Comparison of ENCODE assay signal across 16 cellular contexts in the genomic region with DNA sequence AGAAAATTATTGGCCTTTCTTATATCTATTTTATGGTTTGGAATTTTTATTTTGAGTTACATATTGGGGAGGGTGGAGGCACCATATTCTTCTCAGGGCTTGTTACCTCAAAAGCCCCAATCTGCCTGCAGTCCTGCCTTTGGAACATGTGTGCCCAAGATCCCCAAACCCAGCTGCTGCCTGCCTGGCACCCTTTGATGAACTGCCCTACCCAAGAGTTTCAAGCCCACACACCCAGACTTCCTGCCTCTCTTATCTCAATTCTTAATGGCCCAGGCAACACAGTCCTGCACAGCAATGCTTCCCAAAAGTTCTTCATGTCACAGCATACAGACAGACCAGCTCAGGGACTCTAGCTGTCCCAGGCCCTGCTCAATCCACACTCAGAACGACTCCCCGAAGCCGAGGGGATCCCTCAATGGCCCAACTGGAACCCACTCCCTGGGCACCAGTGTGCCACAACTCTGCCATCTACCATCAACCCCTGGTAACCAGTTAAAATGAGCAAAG. TPM values are rescaled to one million over a fixed set of nuclear protein-coding genes. Genes with fewer than 3 reads are reported as not detected.
A peak's percentile ranks its signal among the peaks of the same experiment; 100 is the strongest.
DNase-seq lines count a peak whose midpoint lies in the region; ATAC-seq, FAIRE-seq and TF ChIP-seq lines count a peak whose summit lies in the region.
"Had no signal": no experiment of that assay in that cellular context is flagged by ENCODE, and none has a peak within 500 bp of the region (broad histone marks: within the 10 kb centered on the region; RNA-seq: fewer than 3 reads in every experiment).

No MANE protein-coding gene starts in this region.

- no peak for FAIRE-seq in urothelium cell line (lab: Jason Lieb, UNC)

- peak overlapping the region; percentile 41; the same call in 1 of the 2 replicates for H3K4me2 ChIP-seq in SK-N-SH

- no peak overlapping the region for H3K27ac ChIP-seq in SK-N-SH (ENCODE audit: low read depth in 2 of 2, low read length in 1 of 2)
- peak overlapping the region in 3 of 5 donors; percentile 43 to 84 (median 54) for H3K27ac ChIP-seq in adrenal gland
- H3K27ac ChIP-seq: C4-2B, prostate gland had no signal

- peak overlapping the region; percentile 72 for H3K27ac Mint-ChIP-seq in nephron progenitor cell
- H3K27ac Mint-ChIP-seq: activated naive CD4-positive, alpha-beta T cell treated with anti-CD3 and anti-CD28 coated beads, Interleukin-2, amount 10 ng/mL, durations not matched to agents 7 days and 5 days had no signal

- peaks cover 0 to 3% of the 10 kb centered on the region in 2 experiments for H3K36me3 ChIP-seq in SK-N-SH (replicated peaks in 1 of 2; ENCODE audit: control insufficient read depth in 1 of 2, insufficient read depth in 2 of 2, low read length in 1 of 2)
- H3K36me3 ChIP-seq in adrenal gland (replicated peaks in 1 of 2) = no peaks in the 10 kb centered on the region
- H3K36me3 ChIP-seq: HAP-1, prostate gland had no signal

- no peaks in the 10 kb centered on the region for H3K9me2 ChIP-seq in SK-N-SH

- no peak for ATAC-seq in SK-N-SH treated with all-trans-retinoic acid at 6 μM for 48 hours
- no peak for ATAC-seq in HG03342 (IDR thresholded peaks at IDR 0.05; ENCODE audit: unreplicated experiment)

- H3K4me1 ChIP-seq in SK-N-SH (ENCODE audit: control insufficient read depth in 1 of 2, insufficient read depth in 2 of 2, low read depth in 1 of 2, low read length in 1 of 2) (peaks cover 9 to 11% of the 10 kb centered on the region in 2 experiments; a peak in 2 of 4 replicates), adrenal gland (replicated peaks in 1 of 2) (no peaks in the 10 kb centered on the region)
- H3K4me1 ChIP-seq: HAP-1 had no signal

- peaks cover 57% of the 10 kb centered on the region for H3K4me1 Mint-ChIP-seq in nephron progenitor cell

- WGBS in SK-N-SH (ENCODE audit: low lambda C conversion rate) = 100% methylated on average over 2 of the region's 3 CpGs
- 78 to 100% (median 84%) methylated on average over 1 to 3 of the region's 3 CpGs for WGBS in adrenal gland, 4 donors

- CTCF ChIA-PET in SK-N-SH (lab: Yijun Ruan, JAX) = no interaction called here

- no peaks in the 10 kb centered on the region for H3F3A ChIP-seq in SK-N-SH (replicated peaks; ENCODE audit: insufficient read depth)

- intact Hi-C loops in adrenal gland (cut with DNase I) = no loop called here

- no peaks in the 10 kb centered on the region for H3K79me2 ChIP-seq in SK-N-SH (ENCODE audit: insufficient read depth)

- TF ChIP-seq RAD21 in SK-N-SH (IDR thresholded peaks at IDR 0.05; ENCODE audit: low read length) = no peak

- H3K4me3 Mint-ChIP-seq in nephron progenitor cell = peak overlapping the region; percentile 9
- H3K4me3 Mint-ChIP-seq: activated naive CD4-positive, alpha-beta T cell treated with anti-CD3 and anti-CD28 coated beads, Interleukin-2, amount 10 ng/mL, durations not matched to agents 7 days and 5 days had no signal

- H3K4me3 ChIP-seq in SK-N-SH (ENCODE audit: low read depth in 2 of 2, low read length in 1 of 2) = no peak overlapping the region
- no peak overlapping the region for H3K4me3 ChIP-seq in adrenal gland
- H3K4me3 ChIP-seq: HAP-1, prostate gland had no signal

- no peak for TF ChIP-seq POLR2A in adrenal gland (IDR thresholded peaks at IDR 0.05)

- no peak for TF ChIP-seq EP300 in SK-N-SH (IDR thresholded peaks at IDR 0.05; ENCODE audit: borderline replicate concordance in 1 of 2, low read depth in 1 of 2, low read length in 1 of 2)

- no peak overlapping the region for H2AFZ ChIP-seq in SK-N-SH (ENCODE audit: low read depth)

- H3K9ac ChIP-seq in SK-N-SH = no peak overlapping the region

- H3K27me3 ChIP-seq in SK-N-SH (ENCODE audit: insufficient read depth) (no peaks in the 10 kb centered on the region), adrenal gland (no peaks in the 10 kb centered on the region)

- TF ChIP-seq CTCF in SK-N-SH (IDR thresholded peaks at IDR 0.05) (no peak), adrenal gland (IDR thresholded peaks at IDR 0.05) (no peak), nephron progenitor cell (IDR thresholded peaks at IDR 0.05) (no peak)

- POLR2A ChIA-PET in SK-N-SH (lab: Yijun Ruan, JAX) = interaction anchor here (1.1 kb wide), 1 partner anchor 19 kb away, joined by 3 read pairs; the partner anchor contains the start of gene OLFML2B

- H3K9me3 Mint-ChIP-seq in nephron progenitor cell = no peaks in the 10 kb centered on the region
- H3K9me3 Mint-ChIP-seq: activated naive CD4-positive, alpha-beta T cell treated with anti-CD3 and anti-CD28 coated beads, Interleukin-2, amount 10 ng/mL, durations not matched to agents 7 days and 5 days had no signal

- DNase-seq in SK-N-SH (no peak), adrenal gland (no peak), nephron progenitor cell (no peak), urothelium cell line (ENCODE audit: low spot score) (no peak), medulla oblongata (ENCODE audit: extremely low spot score) (no peak), HT-29 (ENCODE audit: low spot score) (no peak)
- DNase-seq: 8988T; activated naive CD4-positive, alpha-beta T cell treated with anti-CD3 and anti-CD28 coated beads, Interleukin-2, amount 10 ng/mL, durations not matched to agents 7 days and 5 days; left cardiac atrium; NCI-H1436; NCI-H345 had no signal

- H3K9me3 ChIP-seq in SK-N-SH (no peaks in the 10 kb centered on the region), adrenal gland (replicated peaks in 1 of 3) (no peaks in the 10 kb centered on the region)
- H3K9me3 ChIP-seq: HAP-1, prostate gland had no signal

- H3K27me3 Mint-ChIP-seq in nephron progenitor cell (ENCODE audit: low read depth, poor library complexity) = no peaks in the 10 kb centered on the region

- peaks cover 8% of the 10 kb centered on the region for H3K36me3 Mint-ChIP-seq in nephron progenitor cell (ENCODE audit: low read depth)
- H3K36me3 Mint-ChIP-seq: activated naive CD4-positive, alpha-beta T cell treated with anti-CD3 and anti-CD28 coated beads, Interleukin-2, amount 10 ng/mL, durations not matched to agents 7 days and 5 days had no signal

- H4K20me1 ChIP-seq in SK-N-SH (ENCODE audit: insufficient read depth) = no peaks in the 10 kb centered on the region

TF ChIP-seq in SK-N-SH, 30 proteins besides CTCF, POLR2A, EP300 and RAD21:
- TF ChIP-seq FOXM1 (IDR thresholded peaks at IDR 0.05; ENCODE audit: low read depth) (no peak), CHD2 (IDR thresholded peaks at IDR 0.05; ENCODE audit: low read length, partially characterized antibody) (no peak), FOSL2 (IDR thresholded peaks at IDR 0.05; ENCODE audit: borderline replicate concordance, low read depth) (no peak), NFIC (IDR thresholded peaks at IDR 0.05; ENCODE audit: borderline replicate concordance) (no peak)
TF ChIP-seq in SK-N-SH: peak in this region for 0.

TF ChIP-seq in SK-N-SH treated with all-trans-retinoic acid at 6 μM for 48 hours, 23 proteins besides CTCF, POLR2A, EP300 and RAD21 (continues in another document):
- TF ChIP-seq POU6F1 (CRISPR knock-in tag; IDR thresholded peaks at IDR 0.05; ENCODE audit: borderline replicate concordance, low read depth) (no peak), ZC3H10 (CRISPR knock-in tag; IDR thresholded peaks at IDR 0.05) (no peak), TCF4 (CRISPR knock-in tag; IDR thresholded peaks at IDR 0.05; ENCODE audit: borderline replicate concordance) (no peak), CREB5 (CRISPR knock-in tag; IDR thresholded peaks at IDR 0.05; ENCODE audit: low read depth) (no peak), ESRRG (CRISPR knock-in tag; IDR thresholded peaks at IDR 0.05) (no peak), OSR1 (CRISPR knock-in tag; IDR thresholded peaks at IDR 0.05) (no peak), ZFP3 (CRISPR knock-in tag; IDR thresholded peaks at IDR 0.05) (no peak)
- TF ChIP-seq, protein P1, sequence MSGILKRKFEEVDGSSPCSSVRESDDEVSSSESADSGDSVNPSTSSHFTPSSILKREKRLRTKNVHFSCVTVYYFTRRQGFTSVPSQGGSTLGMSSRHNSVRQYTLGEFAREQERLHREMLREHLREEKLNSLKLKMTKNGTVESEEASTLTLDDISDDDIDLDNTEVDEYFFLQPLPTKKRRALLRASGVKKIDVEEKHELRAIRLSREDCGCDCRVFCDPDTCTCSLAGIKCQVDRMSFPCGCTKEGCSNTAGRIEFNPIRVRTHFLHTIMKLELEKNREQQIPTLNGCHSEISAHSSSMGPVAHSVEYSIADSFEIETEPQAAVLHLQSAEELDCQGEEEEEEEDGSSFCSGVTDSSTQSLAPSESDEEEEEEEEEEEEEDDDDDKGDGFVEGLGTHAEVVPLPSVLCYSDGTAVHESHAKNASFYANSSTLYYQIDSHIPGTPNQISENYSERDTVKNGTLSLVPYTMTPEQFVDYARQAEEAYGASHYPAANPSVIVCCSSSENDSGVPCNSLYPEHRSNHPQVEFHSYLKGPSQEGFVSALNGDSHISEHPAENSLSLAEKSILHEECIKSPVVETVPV (CRISPR knock-in tag; IDR thresholded peaks at IDR 0.05) = no peak

RNA-seq across cellular contexts. Expression of gene OLFML2B, which starts 19.2 kb away (rescaled TPM):
- polyA plus RNA-seq in SK-N-SH (2012; rRNA removed) = 5.7 and 7.3 TPM in 2 replicates
- polyA plus RNA-seq in SK-N-SH (2012; cell fraction: cytosol; rRNA removed) = 5.9 and 6.8 TPM in 2 replicates
- polyA plus RNA-seq in SK-N-SH (2012; cell fraction: nucleus; rRNA removed) = 8.2 and 8.9 TPM in 2 replicates
- 10 to 100 TPM in 7 of 8 donors, 1 to 10 TPM in 1; 7.1 to 24.4 (median 20.3) TPM for total RNA-seq in adrenal gland
- polyA plus RNA-seq in adrenal gland = 1 to 10 TPM; 5.5 to 7.3 (median 7.2) TPM
- 0.66 TPM in 1 of 2 replicates, not detected in the other for total RNA-seq in HT-29 (2014; rRNA removed; shearing (Covaris generic))

Comparison
In these comparisons a context has a peak if more than half of its experiments do, and no peak if none do; other contexts are left out.
1. H3K27ac ChIP-seq: peak in adrenal gland (3 of 5); none in SK-N-SH (0 of 2).